28 cellular contexts compared by ENCODE assay signal in genomic region chrX:118588715-118589114, GRCh38.
"Had no signal": no experiment of that assay in that cellular context is flagged by ENCODE, and none has a peak within 500 bp of the region (broad histone marks: within the 10 kb centered on the region; RNA-seq: fewer than 3 reads in every experiment).

No MANE protein-coding gene starts in this region.

- H3K9me3 ChIP-seq: ascending aorta, Peyer's patch, SJSA1 had no signal

- H3K4me3 Mint-ChIP-seq: activated B cell treated with CpG ODN at 0.5 μM for 24 hours; activated CD4-positive, alpha-beta T cell treated with anti-CD3 and anti-CD28 coated beads, Interleukin-2, amount 10 ng/mL, durations not matched to agents 24 days and 14 days; activated naive CD4-positive, alpha-beta T cell treated with anti-CD3 and anti-CD28 coated beads, Interleukin-2, amount 10 ng/mL, durations not matched to agents 7 days and 5 days; activated naive CD8-positive, alpha-beta T cell treated with anti-CD3 and anti-CD28 coated beads, Interleukin-2, amount 10 ng/mL, durations not matched to agents 7 days and 5 days; activated T-cell treated with anti-CD3 and anti-CD28 coated beads, Interleukin-2, amount 50 U/mL, for 4 hours; brain; central memory CD8-positive, alpha-beta T cell; T-helper 17 cell had no signal

- H3K4me1 Mint-ChIP-seq: activated CD4-positive, alpha-beta T cell treated with anti-CD3 and anti-CD28 coated beads, Interleukin-2, amount 10 ng/mL, durations not matched to agents 24 days and 14 days; brain had no signal

- H3K9me3 Mint-ChIP-seq: activated B cell treated with CpG ODN at 0.5 μM for 24 hours; activated CD4-positive, alpha-beta T cell treated with anti-CD3 and anti-CD28 coated beads, Interleukin-2, amount 10 ng/mL, durations not matched to agents 24 days and 14 days; activated naive CD4-positive, alpha-beta T cell treated with anti-CD3 and anti-CD28 coated beads, Interleukin-2, amount 10 ng/mL, durations not matched to agents 7 days and 5 days; activated naive CD8-positive, alpha-beta T cell treated with anti-CD3 and anti-CD28 coated beads, Interleukin-2, amount 10 ng/mL, durations not matched to agents 7 days and 5 days; activated T-cell treated with anti-CD3 and anti-CD28 coated beads, Interleukin-2, amount 50 U/mL, for 4 hours; brain; central memory CD8-positive, alpha-beta T cell had no signal

- DNase-seq: activated B cell treated with CpG ODN at 0.5 μM for 24 hours; activated CD4-positive, alpha-beta T cell treated with anti-CD3 and anti-CD28 coated beads for 1 hour; activated CD4-positive, alpha-beta T cell treated with anti-CD3 and anti-CD28 coated beads, Interleukin-2, amount 10 ng/mL, durations not matched to agents 24 days and 14 days; activated CD4-positive, alpha-beta T cell treated with anti-CD3 and anti-CD28 coated beads, Interleukin-2, amount 50 U/mL, for 48 hours; activated CD8-positive, alpha-beta memory T cell treated with anti-CD3 and anti-CD28 coated beads, Interleukin-2, amount 50 U/mL, for 48 hours; activated effector memory CD4-positive, alpha-beta T cell treated with anti-CD3 and anti-CD28 coated beads, Interleukin-2, amount 50 U/mL, for 16 hours; activated naive CD4-positive, alpha-beta T cell treated with anti-CD3 and anti-CD28 coated beads, Interleukin-2, amount 10 ng/mL, durations not matched to agents 7 days and 5 days; activated naive CD8-positive, alpha-beta T cell treated with anti-CD3 and anti-CD28 coated beads, Interleukin-2, amount 10 ng/mL, durations not matched to agents 7 days and 5 days; activated T-cell treated with anti-CD3 and anti-CD28 coated beads, Interleukin-2, amount 50 U/mL, for 4 hours; amniotic stem cell; MM.1S; NCI-H1105; NCI-H1436; NCI-H1694 treated with DMSO at 0.1 percent for 48 hours; NCI-H2029 treated with DMSO at 0.1 percent for 48 hours; NCI-H345; NCI-H510A; Peyer's patch; SHP77; SW 1271; T-helper 17 cell; T1000 had no signal

- H3K4me3 ChIP-seq: ascending aorta, Peyer's patch, SJSA1 had no signal

- FAIRE-seq: TTC549 had no signal

- H3K27ac ChIP-seq: ascending aorta, Peyer's patch, SJSA1 had no signal

- H3K4me1 ChIP-seq: ascending aorta, Peyer's patch, SJSA1 had no signal

- H3K27ac Mint-ChIP-seq: activated CD4-positive, alpha-beta T cell treated with anti-CD3 and anti-CD28 coated beads, Interleukin-2, amount 10 ng/mL, durations not matched to agents 24 days and 14 days; activated naive CD4-positive, alpha-beta T cell treated with anti-CD3 and anti-CD28 coated beads, Interleukin-2, amount 10 ng/mL, durations not matched to agents 7 days and 5 days; activated naive CD8-positive, alpha-beta T cell treated with anti-CD3 and anti-CD28 coated beads, Interleukin-2, amount 10 ng/mL, durations not matched to agents 7 days and 5 days; brain; T-helper 17 cell had no signal

- H3K36me3 ChIP-seq: Peyer's patch, SJSA1 had no signal

- H3K27me3 Mint-ChIP-seq: activated B cell treated with CpG ODN at 0.5 μM for 24 hours; activated CD4-positive, alpha-beta T cell treated with anti-CD3 and anti-CD28 coated beads, Interleukin-2, amount 10 ng/mL, durations not matched to agents 24 days and 14 days; activated naive CD4-positive, alpha-beta T cell treated with anti-CD3 and anti-CD28 coated beads, Interleukin-2, amount 10 ng/mL, durations not matched to agents 7 days and 5 days; activated naive CD8-positive, alpha-beta T cell treated with anti-CD3 and anti-CD28 coated beads, Interleukin-2, amount 10 ng/mL, durations not matched to agents 7 days and 5 days; brain; central memory CD8-positive, alpha-beta T cell; T-helper 17 cell had no signal

- ATAC-seq: activated T-cell treated with anti-CD3 and anti-CD28 coated beads, Interleukin-2, amount 50 U/mL, for 4 hours; SK-N-SH treated with all-trans-retinoic acid at 6 μM for 48 hours; T-helper 17 cell had no signal

- H3K27me3 ChIP-seq: ascending aorta, Peyer's patch, SJSA1 had no signal
